In genomic region chr7:74223711-74224510, GRCh38 we compare ENCODE assay signal across 16 cellular contexts. TPM values are rescaled to one million over a fixed set of nuclear protein-coding genes. Genes with fewer than 3 reads are reported as not detected.
A peak's percentile ranks its signal among the peaks of the same experiment; 100 is the strongest.
DNase-seq lines count a peak whose midpoint lies in the region; ATAC-seq, FAIRE-seq and TF ChIP-seq lines count a peak whose summit lies in the region.
"Had no signal": no experiment of that assay in that cellular context is flagged by ENCODE, and none has a peak within 500 bp of the region (broad histone marks: within the 10 kb centered on the region; RNA-seq: fewer than 3 reads in every experiment).

No MANE protein-coding gene starts in this region.

- H3K27ac Mint-ChIP-seq in memory B cell = peak overlapping the region; percentile 42
- H3K27ac Mint-ChIP-seq: activated CD8-positive, alpha-beta memory T cell treated with anti-CD3 and anti-CD28 coated beads, Interleukin-2, amount 10 ng/mL, durations not matched to agents 7 days and 5 days had no signal

- H3K4me3 Mint-ChIP-seq in memory B cell = no peak overlapping the region
- H3K4me3 Mint-ChIP-seq: activated CD8-positive, alpha-beta memory T cell treated with anti-CD3 and anti-CD28 coated beads, Interleukin-2, amount 10 ng/mL, durations not matched to agents 7 days and 5 days had no signal

- H2AFZ ChIP-seq in OCI-LY7 (ENCODE audit: low read length) = no peak overlapping the region

- no peaks in the 10 kb centered on the region for H3K9me3 Mint-ChIP-seq in memory B cell

- peak overlapping the region in 7 of 10 experiments; percentile 21 to 56 (median 49); a peak in 13 of 20 replicates for H3K4me3 ChIP-seq in BLaER1 treated with 17β-estradiol and CSF1 and Interleukin-3, amounts not matched to agents 10 nM and 100 nM
- H3K4me3 ChIP-seq in OCI-LY7 (ENCODE audit: low read depth, low read length, poor library complexity, severe bottlenecking) (no peak overlapping the region), right atrium auricular region (no peak overlapping the region)
- H3K4me3 ChIP-seq: esophagus muscularis mucosa, heart left ventricle had no signal

- H3K79me2 ChIP-seq in OCI-LY7 (ENCODE audit: insufficient read depth, low read depth, low read length) = no peaks in the 10 kb centered on the region

- peaks cover 38 to 95% (median 77%) of the 10 kb centered on the region in 11 experiments for H3K36me3 ChIP-seq in BLaER1 treated with 17β-estradiol and CSF1 and Interleukin-3, amounts not matched to agents 10 nM and 100 nM
- H3K36me3 ChIP-seq in OCI-LY7 (ENCODE audit: insufficient read depth, low read length) (peaks cover 48% of the 10 kb centered on the region), right atrium auricular region (no peaks in the 10 kb centered on the region)

- BruUV-seq in OCI-LY7 (replicated peaks; lab: Mats Ljungman, UMichigan) = no TSS peak

- H3K4me1 ChIP-seq in BLaER1 treated with 17β-estradiol and CSF1 and Interleukin-3, amounts not matched to agents 10 nM and 100 nM = peaks cover 85 to 100% (median 97%) of the 10 kb centered on the region in 10 experiments
- H3K4me1 ChIP-seq in OCI-LY7 (ENCODE audit: insufficient read depth, low read length, poor library complexity, severe bottlenecking) (peaks cover 35% of the 10 kb centered on the region), right atrium auricular region (no peaks in the 10 kb centered on the region)

- DNase-seq in OCI-LY7 (ENCODE audit: low spot score) (no peak), memory B cell (ENCODE audit: low spot score in 2 of 2) (no peak), GM12891 (ENCODE audit: insufficient read length, low spot score) (no peak), right atrium auricular region (ENCODE audit: low spot score) (no peak)
- DNase-seq: activated CD8-positive, alpha-beta memory T cell treated with anti-CD3 and anti-CD28 coated beads, Interleukin-2, amount 10 ng/mL, durations not matched to agents 7 days and 5 days; dermis blood vessel endothelial cell; heart left ventricle; islet precursor cell; NCI-H226; stimulated activated CD4-positive, alpha-beta T cell treated with anti-CD3 and anti-CD28 coated beads, Interleukin-12 subunit alpha, Interleukin-12 subunit beta, amount 100 ng/mL, for 4 hours had no signal

- TF ChIP-seq POLR2A in GM18505 (IDR thresholded peaks at IDR 0.05; ENCODE audit: borderline replicate concordance, extremely low read depth, insufficient read depth, insufficient read length) (peak; percentile 45), GM12891 (IDR thresholded peaks at IDR 0.05; ENCODE audit: low read depth, low read length) (no peak)

- intact Hi-C loops in OCI-LY7 (cut with micrococcal nuclease; ENCODE audit: unreplicated experiment) = no loop called here

- H3K9me2 ChIP-seq in OCI-LY7 (ENCODE audit: insufficient read depth, low read length) = no peaks in the 10 kb centered on the region

- H4K20me1 ChIP-seq in BLaER1 treated with 17β-estradiol and CSF1 and Interleukin-3, amounts not matched to agents 10 nM and 100 nM = no peaks in the 10 kb centered on the region; a peak in 1 of 22 replicates
- H4K20me1 ChIP-seq in OCI-LY7 (ENCODE audit: insufficient read depth, low read length) = no peaks in the 10 kb centered on the region

- POLR2A ChIA-PET in OCI-LY7 (lab: Charles Lee) = no interaction called here

- H3K27me3 Mint-ChIP-seq in memory B cell = no peaks in the 10 kb centered on the region
- H3K27me3 Mint-ChIP-seq: activated CD8-positive, alpha-beta memory T cell treated with anti-CD3 and anti-CD28 coated beads, Interleukin-2, amount 10 ng/mL, durations not matched to agents 7 days and 5 days; progenitor cell of endocrine pancreas had no signal

- peak overlapping the region; percentile 77 to 100 (median 92) for H3K4me2 ChIP-seq in BLaER1 treated with 17β-estradiol and CSF1 and Interleukin-3, amounts not matched to agents 10 nM and 100 nM
- H3K4me2 ChIP-seq in OCI-LY7 (ENCODE audit: low read length) = no peak overlapping the region

- CTCF ChIA-PET in OCI-LY7 (lab: Charles Lee; ENCODE audit: unreplicated experiment) = no interaction called here

- H3K9ac ChIP-seq in BLaER1 treated with 17β-estradiol and CSF1 and Interleukin-3, amounts not matched to agents 10 nM and 100 nM = peak overlapping the region in 9 of 11 experiments; percentile 29 to 87 (median 79); a peak in 17 of 22 replicates

- H3K27ac ChIP-seq in BLaER1 treated with 17β-estradiol and CSF1 and Interleukin-3, amounts not matched to agents 10 nM and 100 nM = peak overlapping the region in 10 of 11 experiments; percentile 66 to 99 (median 97); a peak in 18 of 22 replicates
- H3K27ac ChIP-seq in OCI-LY7 (ENCODE audit: low read depth, low read length, poor library complexity, severe bottlenecking) = peak overlapping the region; percentile 30
- H3K27ac ChIP-seq in right atrium auricular region = no peak overlapping the region
- H3K27ac ChIP-seq: esophagus muscularis mucosa, heart left ventricle had no signal

- no peaks in the 10 kb centered on the region for H3K9me3 ChIP-seq in BLaER1 treated with 17β-estradiol and CSF1 and Interleukin-3, amounts not matched to agents 10 nM and 100 nM (replicated peaks in 1 of 11)
- no peaks in the 10 kb centered on the region for H3K9me3 ChIP-seq in OCI-LY7 (ENCODE audit: low read length)
- H3K9me3 ChIP-seq in right atrium auricular region = no peaks in the 10 kb centered on the region
- H3K9me3 ChIP-seq: esophagus muscularis mucosa, heart left ventricle had no signal

- peaks cover 22% of the 10 kb centered on the region for H3K36me3 Mint-ChIP-seq in memory B cell

- TF ChIP-seq CTCF in OCI-LY7 (conservative IDR thresholded peaks at IDR 0.05; ENCODE audit: low read length) (no peak), right atrium auricular region (IDR thresholded peaks at IDR 0.05) (no peak)

- H3K4me1 Mint-ChIP-seq in memory B cell = peaks cover 16% of the 10 kb centered on the region

- H3K27me3 ChIP-seq in BLaER1 treated with 17β-estradiol and CSF1 and Interleukin-3, amounts not matched to agents 10 nM and 100 nM = no peaks in the 10 kb centered on the region
- no peaks in the 10 kb centered on the region for H3K27me3 ChIP-seq in right atrium auricular region
- H3K27me3 ChIP-seq: esophagus muscularis mucosa, heart left ventricle had no signal

- ATAC-seq in GM18505 (IDR thresholded peaks at IDR 0.05; ENCODE audit: unreplicated experiment) (no peak), memory B cell (ENCODE audit: low read depth) (no peak), GM18861 (IDR thresholded peaks at IDR 0.05; ENCODE audit: unreplicated experiment) (no peak), GM21367 (IDR thresholded peaks at IDR 0.05; ENCODE audit: unreplicated experiment) (no peak)
- ATAC-seq: heart left ventricle had no signal

- no peak for FAIRE-seq in GM12891 (lab: Jason Lieb, UNC)

TF ChIP-seq in GM12891, 5 proteins besides CTCF, POLR2A, EP300 and RAD21:
- TF ChIP-seq POLR2AphosphoS5 (IDR thresholded peaks at IDR 0.05; ENCODE audit: low read depth, low read length) = no peak
- TF ChIP-seq SPI1 (IDR thresholded peaks at IDR 0.05; ENCODE audit: low read depth, low read length) = no peak
- TF ChIP-seq POU2F2 (IDR thresholded peaks at IDR 0.05; ENCODE audit: low read depth, low read length) = no peak
- no peak for TF ChIP-seq TAF1 (IDR thresholded peaks at IDR 0.05; ENCODE audit: low read depth, low read length)
- TF ChIP-seq PAX5 (IDR thresholded peaks at IDR 0.05; ENCODE audit: insufficient read depth, low read length, severe bottlenecking) = no peak

RNA-seq across cellular contexts. Expression of gene LAT2, which starts 14.1 kb away (rescaled TPM):
- total RNA-seq in OCI-LY7 (2014; rRNA removed; shearing (Covaris generic)) = 41.1 and 48.3 TPM in 2 replicates
- total RNA-seq in OCI-LY7 (2022) (79.1 and 93.8 TPM in 2 replicates), right atrium auricular region (1 to 10 TPM; 1.4 to 6.1 TPM)
- 152 TPM for polyA plus RNA-seq in GM12891 (2012; ENCODE audit: low read depth, missing spikeins)

RNA-seq across cellular contexts. Expression of gene RFC2, which starts 30.3 kb away (rescaled TPM):
- total RNA-seq in OCI-LY7 (2014; rRNA removed; shearing (Covaris generic)) = 71.3 and 77.4 TPM in 2 replicates
- 77.8 and 79.2 TPM in 2 replicates for total RNA-seq in OCI-LY7 (2022)
- polyA plus RNA-seq in GM12891 (2012; ENCODE audit: low read depth, missing spikeins) = 41.1 TPM
- 1 to 10 TPM; 6.0 to 8.5 TPM for total RNA-seq in right atrium auricular region

RNA-seq across cellular contexts. Expression of gene EIF4H, which starts 49.8 kb away (rescaled TPM):
- 202 and 231 TPM in 2 replicates for total RNA-seq in OCI-LY7 (2014; rRNA removed; shearing (Covaris generic))
- total RNA-seq in OCI-LY7 (2022) (329 and 345 TPM in 2 replicates), right atrium auricular region (100 to 1,000 TPM; 175 to 203 TPM)
- 285 TPM for polyA plus RNA-seq in GM12891 (2012; ENCODE audit: low read depth, missing spikeins)

Comparison
In these comparisons a context has a peak if more than half of its experiments do, and no peak if none do; other contexts are left out.
1. H3K27ac ChIP-seq: peak in BLaER1 treated with 17β-estradiol and CSF1 and Interleukin-3, amounts not matched to agents 10 nM and 100 nM (10 of 11) and OCI-LY7 (single experiment); none in right atrium auricular region (0 of 2).
2. H3K4me3 ChIP-seq: peak in BLaER1 treated with 17β-estradiol and CSF1 and Interleukin-3, amounts not matched to agents 10 nM and 100 nM (7 of 10); none in OCI-LY7 (single experiment) and right atrium auricular region (0 of 2).
3. RNA of gene LAT2, which starts 14.1 kb away (total RNA-seq): 41.1 to 93.8 TPM in OCI-LY7; 1.4 to 6.1 TPM in right atrium auricular region; every median in the first group is over 4 times any median in the second.
4. RNA of gene RFC2, which starts 30.3 kb away (total RNA-seq): 71.3 to 79.2 TPM in OCI-LY7; 6.0 to 8.5 TPM in right atrium auricular region; every median in the first group is over 4 times any median in the second.